8 cellular contexts compared by ENCODE assay signal in genomic region chr1:9539829-9540550, GRCh38. TPM values are rescaled to one million over a fixed set of nuclear protein-coding genes. Genes with fewer than 3 reads are reported as not detected.
DNase-seq lines count a peak whose midpoint lies in the region; ATAC-seq and TF ChIP-seq lines count a peak whose summit lies in the region.

No MANE protein-coding gene starts in this region.

- intact Hi-C loops in testis (cut with DNase I; ENCODE audit: low total_unique reads) = no loop called here

- H3K4me3 ChIP-seq in AG04450 (ENCODE audit: low read depth, low read length) = peak overlapping the region; percentile 82
- peak overlapping the region; percentile 97 for H3K4me3 ChIP-seq in neural cell (ENCODE audit: low read length)
- H3K4me3 ChIP-seq in testis = peak overlapping the region; percentile 81 to 83

- H3K27ac ChIP-seq in AG04450 (ENCODE audit: low read depth, low read length) (peak overlapping the region; percentile 61), neural cell (ENCODE audit: low read length) (peak overlapping the region; percentile 65), testis (peak overlapping the region; percentile 91 to 97)

- H3K4me2 ChIP-seq in neural cell (ENCODE audit: low read length) = peak overlapping the region; percentile 82

- H3K9me3 ChIP-seq in AG04450 (ENCODE audit: control insufficient read depth, insufficient read depth, low read length) = no peaks in the 10 kb centered on the region; the same call in 1 of the 2 replicates
- H3K9me3 ChIP-seq in neural cell (ENCODE audit: low read length) = no peaks in the 10 kb centered on the region
- no peaks in the 10 kb centered on the region for H3K9me3 ChIP-seq in testis

- WGBS in testis, 2 donors = 7 to 16% methylated on average over 17 to 53 of the region's 61 CpGs

- TF ChIP-seq CTCF in AG04450 (IDR thresholded peaks at IDR 0.05; ENCODE audit: low read depth, low read length) = no peak
- TF ChIP-seq CTCF in neural cell (IDR thresholded peaks at IDR 0.05; ENCODE audit: poor library complexity, severe bottlenecking) = peak; percentile 10
- no peak for TF ChIP-seq CTCF in testis (IDR thresholded peaks at IDR 0.05)

- TF ChIP-seq EP300 in neural cell (conservative IDR thresholded peaks at IDR 0.05; ENCODE audit: poor library complexity, severe bottlenecking) = no peak

- ATAC-seq in GM18511 (IDR thresholded peaks at IDR 0.05; ENCODE audit: unreplicated experiment) (peak; percentile 56), HG03025 (IDR thresholded peaks at IDR 0.05; ENCODE audit: low FRiP score, unreplicated experiment) (peak; percentile 44)

- no peaks in the 10 kb centered on the region for H3K4me1 ChIP-seq in testis

- peaks cover 29% of the 10 kb centered on the region for H3K79me2 ChIP-seq in neural cell (replicated peaks; ENCODE audit: insufficient read depth, low read length)

- H4K20me1 ChIP-seq in neural cell (ENCODE audit: insufficient read depth) = no peaks in the 10 kb centered on the region

- POLR2A ChIA-PET in AG04450 (lab: Yijun Ruan, JAX) = interaction anchor here (1.1 to 1.5 kb wide), 3 partner anchors 11 to 251 kb away, joined by 5 to 8 read pairs (median 6); no protein-coding TSS in a partner anchor

- TF ChIP-seq RAD21 in neural cell (conservative IDR thresholded peaks at IDR 0.05) = no peak

- H3K36me3 ChIP-seq in neural cell (ENCODE audit: insufficient read depth, low read length) = no peaks in the 10 kb centered on the region
- no peaks in the 10 kb centered on the region for H3K36me3 ChIP-seq in testis (ENCODE audit: low read depth, missing control alignments)

- H3K9ac ChIP-seq in neural cell (ENCODE audit: low read length) = peak overlapping the region; percentile 81

- H3K27me3 ChIP-seq in AG04450 (ENCODE audit: control insufficient read depth, insufficient read depth, low read length) = no peaks in the 10 kb centered on the region
- H3K27me3 ChIP-seq in neural cell (ENCODE audit: insufficient read depth, low read depth, low read length) = no peaks in the 10 kb centered on the region
- H3K27me3 ChIP-seq in testis = no peaks in the 10 kb centered on the region

- no peak for TF ChIP-seq POLR2A in testis (IDR thresholded peaks at IDR 0.05)

- H2AFZ ChIP-seq in neural cell (ENCODE audit: low read depth, low read length) = peak overlapping the region; percentile 65

- H3F3A ChIP-seq in neural cell (ENCODE audit: insufficient read depth, low read length, poor library complexity, severe bottlenecking) = no peaks in the 10 kb centered on the region

- DNase-seq in AG04450 (ENCODE audit: low read depth, low spot score) (no peak), NCI-H526 (lab: John Stamatoyannopoulos, UW) (peak; percentile 23 to 53), fibroblast of the conjunctiva (ENCODE audit: low read depth) (peak; percentile 20), testis (peak; percentile 48)
- DNase-seq in activated T-helper 1 cell treated with anti-CD3 and anti-CD28 coated beads, Interleukin-2, amount 50 U/mL, for 16 hours (ENCODE audit: low read depth in 1 of 2, low spot score in 1 of 2) = peak; percentile 7 to 34

- H3K9me2 ChIP-seq in neural cell (ENCODE audit: insufficient read depth, low read length) = no peaks in the 10 kb centered on the region

- CTCF ChIA-PET in AG04450 (lab: Charles Lee) = interaction anchor here (0.6 kb wide), 1 partner anchor 398 kb away, joined by 3 read pairs; no protein-coding TSS in a partner anchor

TF ChIP-seq in neural cell, 6 proteins besides CTCF, POLR2A, EP300 and RAD21:
- TF ChIP-seq MXI1 (conservative IDR thresholded peaks at IDR 0.05; ENCODE audit: poor library complexity, severe bottlenecking) (peak; percentile 59), EZH2 (IDR thresholded peaks at IDR 0.05; ENCODE audit: borderline replicate concordance, insufficient read depth, low read length, poor library complexity, severe bottlenecking) (no peak)

RNA-seq across cellular contexts. Expression of gene SLC25A33, which starts 0.7 kb away (rescaled TPM):
- polyA plus RNA-seq in AG04450 (2011; rRNA removed) = 3.3 and 4.1 TPM in 2 replicates
- polyA minus RNA-seq in AG04450 (2011; rRNA and poly(A)+ RNA removed) = 2.0 TPM in 2 replicates
- polyA plus RNA-seq in neural cell = 14.8 and 19.1 TPM in 2 replicates
- 14.9 and 15.3 TPM in 2 replicates for polyA minus RNA-seq in neural cell
- total RNA-seq in testis = 10 to 100 TPM; 16.3 to 17.4 TPM
- polyA plus RNA-seq in testis (ENCODE audit: insufficient read depth, low read depth, low replicate concordance) = 26.0 TPM

RNA-seq across cellular contexts. Expression of gene TMEM201, which starts 48.7 kb away (rescaled TPM):
- 1.6 and 2.0 TPM in 2 replicates for polyA plus RNA-seq in AG04450 (2011; rRNA removed)
- polyA minus RNA-seq in AG04450 (2011; rRNA and poly(A)+ RNA removed) = 2.3 and 2.9 TPM in 2 replicates
- 7.3 and 9.2 TPM in 2 replicates for polyA plus RNA-seq in neural cell
- polyA minus RNA-seq in neural cell = 14.9 and 18.5 TPM in 2 replicates
- total RNA-seq in testis = 10 to 100 TPM; 35.8 to 36.2 TPM
- polyA plus RNA-seq in testis (ENCODE audit: insufficient read depth, low read depth, low replicate concordance) = 26.6 TPM
